Comparison of ENCODE assay signal across 8 cellular contexts in genomic region chr12:56299853-56300643, GRCh38. TPM values are rescaled to one million over a fixed set of nuclear protein-coding genes. Genes with fewer than 3 reads are reported as not detected.
DNase-seq lines count a peak whose midpoint lies in the region; ATAC-seq and TF ChIP-seq lines count a peak whose summit lies in the region.

Gene CS (minus strand): TSS chr12:56300330. CDS start chr12:56300201, 129 bp downstream.

- POLR2A ChIA-PET in BJ (lab: Charles Lee), result no interaction called here

- peaks cover 1% of the 10 kb centered on the region; the same call in 1 of the 2 replicates for H3K36me3 ChIP-seq in BJ (ENCODE audit: control insufficient read depth, insufficient read depth, low read length)

- H3K9me3 Mint-ChIP-seq in activated CD4-positive, alpha-beta T cell treated with anti-CD3 and anti-CD28 coated beads, Interleukin-2, amount 10 ng/mL, durations not matched to agents 24 days and 14 days, result no peaks in the 10 kb centered on the region

- ATAC-seq in GM19324 (IDR thresholded peaks at IDR 0.05; ENCODE audit: low FRiP score, unreplicated experiment) (peak; percentile 93), HG03469 (IDR thresholded peaks at IDR 0.05; ENCODE audit: unreplicated experiment) (peak; percentile 80), left colon (peak; percentile 92)

- H3K4me3 ChIP-seq in BJ (ENCODE audit: low read depth, low read length) (peak within 1 kb of the TSS; percentile 85), coronary artery (peak within 1 kb of the TSS; percentile 96)

- peak; percentile 73 for DNase-seq in BJ (ENCODE audit: low read depth)
- peak; percentile 95 for DNase-seq in NCI-H526 treated with DMSO at 0.1 percent for 48 hours (lab: John Stamatoyannopoulos, UW)
- peak; percentile 99 for DNase-seq in activated CD4-positive, alpha-beta T cell treated with anti-CD3 and anti-CD28 coated beads, Interleukin-2, amount 10 ng/mL, durations not matched to agents 24 days and 14 days
- DNase-seq in coronary artery (ENCODE audit: low spot score), result peak; percentile 99
- peak; percentile 99 to 100 for DNase-seq in left colon
- DNase-seq in stimulated activated CD4-positive, alpha-beta T cell treated with anti-CD3 and anti-CD28 coated beads, Interleukin-1b, Interleukin-23, amount 100 ng/mL, for 48 hours, result peak; percentile 99

- peaks cover 28% of the 10 kb centered on the region for H3K36me3 Mint-ChIP-seq in activated CD4-positive, alpha-beta T cell treated with anti-CD3 and anti-CD28 coated beads, Interleukin-2, amount 10 ng/mL, durations not matched to agents 24 days and 14 days (ENCODE audit: low read depth)

- peak within 1 kb of the TSS; percentile 86 to 92 for H3K27ac ChIP-seq in coronary artery

- peak within 1 kb of the TSS; percentile 97 for H3K27ac Mint-ChIP-seq in activated CD4-positive, alpha-beta T cell treated with anti-CD3 and anti-CD28 coated beads, Interleukin-2, amount 10 ng/mL, durations not matched to agents 24 days and 14 days

- TF ChIP-seq CTCF in BJ (IDR thresholded peaks at IDR 0.05; ENCODE audit: insufficient read depth, low read depth, low read length), result no peak
- TF ChIP-seq CTCF in coronary artery (IDR thresholded peaks at IDR 0.05), result no peak

- no peaks in the 10 kb centered on the region for H3K27me3 ChIP-seq in BJ (ENCODE audit: control insufficient read depth, insufficient read depth, low read length)

- intact Hi-C loops in activated CD4-positive, alpha-beta T cell treated with anti-CD3 and anti-CD28 coated beads, Interleukin-2, amount 10 ng/mL, durations not matched to agents 24 days and 14 days (cut with micrococcal nuclease), result loop anchor here (1.0 to 2.0 kb wide), 9 partner anchors 16 to 483 kb away; partner anchors contain the start of genes COQ10A, IL23A, PAN2 and SARNP
- intact Hi-C loops in left colon (cut with DNase I, micrococcal nuclease), result no loop called here

- CTCF ChIA-PET in BJ (lab: Yijun Ruan, JAX), result interaction anchor here (0.9 to 2.4 kb wide), 7 partner anchors 10 to 181 kb away, joined by 3 to 7 read pairs (median 4); partner anchors contain the start of gene COQ10A

- H3K4me1 Mint-ChIP-seq in activated CD4-positive, alpha-beta T cell treated with anti-CD3 and anti-CD28 coated beads, Interleukin-2, amount 10 ng/mL, durations not matched to agents 24 days and 14 days, result peaks cover 39% of the 10 kb centered on the region

- H3K27me3 Mint-ChIP-seq in activated CD4-positive, alpha-beta T cell treated with anti-CD3 and anti-CD28 coated beads, Interleukin-2, amount 10 ng/mL, durations not matched to agents 24 days and 14 days, result no peaks in the 10 kb centered on the region

- peak within 1 kb of the TSS; percentile 99 for H3K4me3 Mint-ChIP-seq in activated CD4-positive, alpha-beta T cell treated with anti-CD3 and anti-CD28 coated beads, Interleukin-2, amount 10 ng/mL, durations not matched to agents 24 days and 14 days

RNA-seq across cellular contexts. Expression of gene CS, which starts in this region (rescaled TPM):
- 117 and 150 TPM in 2 replicates for polyA plus RNA-seq in BJ (2011; rRNA removed)
- 110 and 113 TPM in 2 replicates for polyA minus RNA-seq in BJ (2011; rRNA and poly(A)+ RNA removed)
- 311 and 317 TPM in 2 replicates for total RNA-seq in activated CD4-positive, alpha-beta T cell treated with anti-CD3 and anti-CD28 coated beads, Interleukin-2, amount 10 ng/mL, durations not matched to agents 24 days and 14 days
- 100 to 1,000 TPM; 304 to 403 TPM for total RNA-seq in left colon

Comparison
In these comparisons a context has a peak if more than half of its experiments do, and no peak if none do; other contexts are left out.
1. Peak in every context shown above with its lines: DNase-seq, ATAC-seq, H3K4me3 ChIP-seq and H3K27ac ChIP-seq.